20 cellular contexts compared by ENCODE assay signal in genomic region chr2:181859123-181859522, GRCh38.
"Had no signal": no experiment of that assay in that cellular context is flagged by ENCODE, and none has a peak within 500 bp of the region (broad histone marks: within the 10 kb centered on the region; RNA-seq: fewer than 3 reads in every experiment).

No MANE protein-coding gene starts in this region.

- H3K9me3 Mint-ChIP-seq: activated naive CD4-positive, alpha-beta T cell treated with anti-CD3 and anti-CD28 coated beads, Interleukin-2, amount 50 U/mL, for 72 hours; activated T-cell treated with anti-CD3 and anti-CD28 coated beads, Interleukin-2, amount 50 U/mL, for 72 hours; effector memory CD8-positive, alpha-beta T cell; naive thymus-derived CD4-positive, alpha-beta T cell; neural progenitor cell; stimulated activated effector memory CD8-positive, alpha-beta T cell treated with anti-CD3 and anti-CD28 coated beads, Interleukin-12 subunit alpha, Interleukin-12 subunit beta, amount 100 ng/mL, for 72 hours had no signal

- H3K36me3 Mint-ChIP-seq: activated naive CD4-positive, alpha-beta T cell treated with anti-CD3 and anti-CD28 coated beads, Interleukin-2, amount 50 U/mL, for 72 hours; naive thymus-derived CD4-positive, alpha-beta T cell; neural progenitor cell; stimulated activated effector memory CD8-positive, alpha-beta T cell treated with anti-CD3 and anti-CD28 coated beads, Interleukin-12 subunit alpha, Interleukin-12 subunit beta, amount 100 ng/mL, for 72 hours had no signal

- H3K4me3 Mint-ChIP-seq: activated T-cell treated with anti-CD3 and anti-CD28 coated beads, Interleukin-2, amount 50 U/mL, for 72 hours; effector memory CD8-positive, alpha-beta T cell; naive thymus-derived CD4-positive, alpha-beta T cell; neural progenitor cell; stimulated activated effector memory CD8-positive, alpha-beta T cell treated with anti-CD3 and anti-CD28 coated beads, Interleukin-12 subunit alpha, Interleukin-12 subunit beta, amount 100 ng/mL, for 72 hours had no signal

- H2AFZ ChIP-seq: neural progenitor cell had no signal

- H3K4me1 Mint-ChIP-seq: naive thymus-derived CD4-positive, alpha-beta T cell; stimulated activated effector memory CD8-positive, alpha-beta T cell treated with anti-CD3 and anti-CD28 coated beads, Interleukin-12 subunit alpha, Interleukin-12 subunit beta, amount 100 ng/mL, for 72 hours had no signal

- H3K9me3 ChIP-seq: adrenal gland, prostate gland, thoracic aorta had no signal

- H3K36me3 ChIP-seq: adrenal gland, cardiac muscle cell, neural progenitor cell, prostate gland, thoracic aorta, WERI-Rb-1 had no signal

- ATAC-seq: activated naive CD4-positive, alpha-beta T cell treated with anti-CD3 and anti-CD28 coated beads, Interleukin-2, amount 50 U/mL, for 72 hours; activated T-cell treated with anti-CD3 and anti-CD28 coated beads, Interleukin-2, amount 50 U/mL, for 72 hours; effector memory CD8-positive, alpha-beta T cell; left cardiac atrium; naive thymus-derived CD4-positive, alpha-beta T cell; stimulated activated effector memory CD8-positive, alpha-beta T cell treated with anti-CD3 and anti-CD28 coated beads, Interleukin-12 subunit alpha, Interleukin-12 subunit beta, amount 100 ng/mL, for 72 hours had no signal

- H3K27ac ChIP-seq: adrenal gland, cardiac muscle cell, neural progenitor cell, prostate gland, thoracic aorta, WERI-Rb-1 had no signal

- H3K4me3 ChIP-seq: adrenal gland, cardiac muscle cell, neural progenitor cell, prostate gland, thoracic aorta had no signal

- H3K27ac Mint-ChIP-seq: activated naive CD4-positive, alpha-beta T cell treated with anti-CD3 and anti-CD28 coated beads, Interleukin-2, amount 50 U/mL, for 72 hours; activated T-cell treated with anti-CD3 and anti-CD28 coated beads, Interleukin-2, amount 50 U/mL, for 72 hours; effector memory CD8-positive, alpha-beta T cell; naive thymus-derived CD4-positive, alpha-beta T cell; neural progenitor cell; stimulated activated effector memory CD8-positive, alpha-beta T cell treated with anti-CD3 and anti-CD28 coated beads, Interleukin-12 subunit alpha, Interleukin-12 subunit beta, amount 100 ng/mL, for 72 hours had no signal

- DNase-seq: activated CD4-positive, alpha-beta T cell treated with anti-CD3 and anti-CD28 coated beads, Interleukin-2, amount 50 U/mL, for 4 hours; activated gamma-delta T cell treated with Interleukin-2 at 50 U/mL for 16 hours; activated T-cell treated with anti-CD3 and anti-CD28 coated beads, Interleukin-2, amount 50 U/mL, for 72 hours; adrenal gland; effector memory CD8-positive, alpha-beta T cell; left cardiac atrium; naive thymus-derived CD4-positive, alpha-beta T cell; right cardiac atrium; small intestine; stimulated activated CD4-positive, alpha-beta T cell treated with anti-CD3 and anti-CD28 coated beads, Interleukin-15, amount 100 ng/mL, for 24 hours; stimulated activated CD4-positive, alpha-beta T cell treated with anti-CD3 and anti-CD28 coated beads, Interleukin-4, amount 100 ng/mL, for 24 hours; SW 1271; T-helper 2 cell; WERI-Rb-1 had no signal

- H3K4me2 ChIP-seq: neural progenitor cell had no signal

- H3K27me3 ChIP-seq: adrenal gland, neural progenitor cell had no signal

- H3K9ac ChIP-seq: neural progenitor cell had no signal

- H3K4me1 ChIP-seq: adrenal gland, prostate gland had no signal
